Comparison of ENCODE assay signal across 8 cellular contexts in the genomic region with DNA sequence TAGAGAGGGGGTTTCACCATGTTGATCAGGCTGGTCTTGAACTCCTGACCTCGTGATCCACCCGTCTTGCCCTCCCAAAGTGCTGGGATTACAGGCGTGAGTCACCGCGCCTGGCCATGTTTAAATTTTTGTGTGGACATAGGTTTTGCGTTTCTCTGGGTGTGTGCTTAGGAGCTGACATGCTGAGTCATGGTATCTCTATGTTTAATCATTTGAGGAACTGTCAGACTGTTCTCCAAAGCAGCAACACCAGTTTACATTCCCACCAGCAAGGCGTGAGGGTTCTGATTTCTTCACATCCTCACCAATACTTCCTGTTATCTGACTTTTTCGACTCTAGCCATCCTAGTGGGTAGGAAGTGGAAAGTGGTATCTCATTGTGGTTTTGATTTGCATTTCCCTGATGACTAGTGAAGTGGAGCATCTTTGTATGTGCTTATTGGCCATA.
DNase-seq lines count a peak whose midpoint lies in the region; ATAC-seq and TF ChIP-seq lines count a peak whose summit lies in the region.
"Had no signal": no experiment of that assay in that cellular context is flagged by ENCODE, and none has a peak within 500 bp of the region (broad histone marks: within the 10 kb centered on the region; RNA-seq: fewer than 3 reads in every experiment).

No MANE protein-coding gene starts in this region.

- POLR2A ChIA-PET in activated CD8-positive, alpha-beta T cell treated with anti-CD3 and anti-CD28 coated beads, Interleukin-2, amount 10 ng/mL, durations not matched to agents 7 days and 5 days (lab: Charles Lee) = no interaction called here

- no peak for TF ChIP-seq POLR2A in suprapubic skin (IDR thresholded peaks at IDR 0.05)

- peaks cover 29% of the 10 kb centered on the region for H3K36me3 Mint-ChIP-seq in activated CD8-positive, alpha-beta T cell treated with anti-CD3 and anti-CD28 coated beads, Interleukin-2, amount 10 ng/mL, durations not matched to agents 7 days and 5 days (ENCODE audit: low read depth)

- peak overlapping the region; percentile 2 for H3K4me3 Mint-ChIP-seq in activated CD8-positive, alpha-beta T cell treated with anti-CD3 and anti-CD28 coated beads, Interleukin-2, amount 10 ng/mL, durations not matched to agents 7 days and 5 days

- peaks cover 18% of the 10 kb centered on the region for H3K9me3 Mint-ChIP-seq in activated CD8-positive, alpha-beta T cell treated with anti-CD3 and anti-CD28 coated beads, Interleukin-2, amount 10 ng/mL, durations not matched to agents 7 days and 5 days (ENCODE audit: insufficient read depth)

- ATAC-seq in GM18909 (IDR thresholded peaks at IDR 0.05; ENCODE audit: poor library complexity, unreplicated experiment) = peak; percentile 86
- ATAC-seq in activated CD8-positive, alpha-beta T cell treated with anti-CD3 and anti-CD28 coated beads, Interleukin-2, amount 10 ng/mL, durations not matched to agents 7 days and 5 days = peak; percentile 96

- no peak for TF ChIP-seq EP300 in suprapubic skin (IDR thresholded peaks at IDR 0.05)

- H3K27ac Mint-ChIP-seq in activated CD8-positive, alpha-beta T cell treated with anti-CD3 and anti-CD28 coated beads, Interleukin-2, amount 10 ng/mL, durations not matched to agents 7 days and 5 days = peak overlapping the region; percentile 78

- TF ChIP-seq CTCF in suprapubic skin (IDR thresholded peaks at IDR 0.05) = no peak

- peaks cover 23% of the 10 kb centered on the region for H3K27me3 Mint-ChIP-seq in activated CD8-positive, alpha-beta T cell treated with anti-CD3 and anti-CD28 coated beads, Interleukin-2, amount 10 ng/mL, durations not matched to agents 7 days and 5 days (ENCODE audit: low read depth)

- CTCF ChIA-PET in activated CD8-positive, alpha-beta T cell treated with anti-CD3 and anti-CD28 coated beads, Interleukin-2, amount 10 ng/mL, durations not matched to agents 7 days and 5 days (lab: Charles Lee) = interaction anchor here (0.9 to 1.0 kb wide), 2 partner anchors 12 to 13 kb away, joined by 3 read pairs; no protein-coding TSS in a partner anchor

- no peaks in the 10 kb centered on the region for H3K36me3 ChIP-seq in suprapubic skin
- H3K36me3 ChIP-seq: uterus had no signal

- no peaks in the 10 kb centered on the region for H3K4me1 ChIP-seq in suprapubic skin
- H3K4me1 ChIP-seq: uterus had no signal

- peak; percentile 61 for DNase-seq in LHCN-M2 (ENCODE audit: low read depth)
- peak; percentile 80 for DNase-seq in activated CD8-positive, alpha-beta T cell treated with anti-CD3 and anti-CD28 coated beads, Interleukin-2, amount 10 ng/mL, durations not matched to agents 7 days and 5 days
- DNase-seq in islet precursor cell = peak; percentile 48
- DNase-seq in suprapubic skin (ENCODE audit: low spot score in 2 of 2) = no peak
- no peak for DNase-seq in NCI-H2196 treated with DMSO at 0.1 percent for 48 hours (lab: John Stamatoyannopoulos, UW; ENCODE audit: unreplicated experiment)
- no peak for DNase-seq in hypothalamus (lab: John Stamatoyannopoulos, UW)

- no peak overlapping the region for H3K27ac ChIP-seq in suprapubic skin
- H3K27ac ChIP-seq: uterus had no signal

- H3K9me3 ChIP-seq in suprapubic skin = no peaks in the 10 kb centered on the region
- H3K9me3 ChIP-seq: uterus had no signal

- H3K27me3 ChIP-seq in suprapubic skin = no peaks in the 10 kb centered on the region
- H3K27me3 ChIP-seq: uterus had no signal

- 63% methylated on average over 8 of the region's 8 CpGs for WGBS in suprapubic skin

- H3K4me1 Mint-ChIP-seq in activated CD8-positive, alpha-beta T cell treated with anti-CD3 and anti-CD28 coated beads, Interleukin-2, amount 10 ng/mL, durations not matched to agents 7 days and 5 days (ENCODE audit: low read depth) = peaks cover 49% of the 10 kb centered on the region

- no peak overlapping the region for H3K4me3 ChIP-seq in suprapubic skin
- H3K4me3 ChIP-seq: uterus had no signal

Comparison
In these comparisons a context has a peak if more than half of its experiments do, and no peak if none do; other contexts are left out.
1. DNase-seq: peak in LHCN-M2 (single experiment), activated CD8-positive, alpha-beta T cell treated with anti-CD3 and anti-CD28 coated beads, Interleukin-2, amount 10 ng/mL, durations not matched to agents 7 days and 5 days (single experiment) and islet precursor cell (single experiment); none in suprapubic skin (0 of 2), NCI-H2196 treated with DMSO at 0.1 percent for 48 hours (single experiment) and hypothalamus (0 of 51).